In the genomic region with DNA sequence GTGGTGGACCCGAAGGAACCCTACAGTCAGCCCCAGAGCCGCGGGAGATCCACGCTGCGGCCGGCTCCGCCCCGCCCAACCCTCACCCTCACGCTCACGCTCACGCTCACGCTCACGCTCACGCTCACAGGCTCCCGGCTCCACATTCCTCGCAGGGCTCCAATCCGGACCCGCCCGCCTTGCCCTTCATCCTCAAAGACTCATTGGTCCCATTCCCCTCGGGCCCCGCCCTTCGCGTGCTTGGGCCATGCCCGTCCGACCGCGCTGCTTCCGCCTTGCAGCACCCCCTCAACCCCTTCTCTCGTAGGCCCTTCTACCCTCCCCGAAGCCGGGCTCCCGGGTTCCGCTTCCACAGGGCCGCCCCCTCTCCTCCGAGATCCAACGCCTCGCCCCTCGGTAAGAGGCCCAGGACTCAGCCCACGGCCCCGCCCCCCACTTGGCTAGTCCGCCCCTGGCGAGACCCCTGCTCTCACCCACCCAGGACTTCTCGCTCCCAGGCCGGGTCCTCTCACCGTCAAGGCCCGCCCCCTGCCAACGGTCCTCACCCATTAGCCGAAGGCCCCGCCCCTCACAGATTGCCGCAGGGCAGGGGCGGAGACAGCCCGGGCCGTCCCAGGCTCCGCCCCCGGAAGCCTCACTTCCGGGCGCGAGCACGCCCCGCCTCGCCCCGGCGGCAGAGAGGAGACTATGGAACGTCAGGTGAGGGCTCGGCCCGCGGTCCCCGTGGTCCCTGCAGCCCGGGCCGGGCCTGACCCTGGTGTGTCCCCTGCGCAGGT, we compare ENCODE assay signal across 8 cellular contexts. TPM values are rescaled to one million over a fixed set of nuclear protein-coding genes. Genes with fewer than 3 reads are reported as not detected.
A peak's percentile ranks its signal among the peaks of the same experiment; 100 is the strongest.
DNase-seq lines count a peak whose midpoint lies in the region; ATAC-seq and TF ChIP-seq lines count a peak whose summit lies in the region.

A gene (plus strand): TSS at position 637 of the 776 bp plus-strand sequence. CDS start 51 bp downstream, at position 688.

- peak within 1 kb of the TSS; percentile 97 for H3K27ac Mint-ChIP-seq in activated CD4-positive, alpha-beta memory T cell treated with anti-CD3 and anti-CD28 coated beads for 36 hours
- H3K27ac Mint-ChIP-seq in endodermal cell, result peak within 1 kb of the TSS; percentile 98

- H3K27me3 ChIP-seq in HL-60 (ENCODE audit: insufficient read depth, poor library complexity, severe bottlenecking) (no peaks in the 10 kb centered on the region), endodermal cell (ENCODE audit: control insufficient read depth, insufficient read depth, low read length, poor library complexity, severe bottlenecking) (no peaks in the 10 kb centered on the region), mononuclear cell (ENCODE audit: insufficient read depth, low read length) (no peaks in the 10 kb centered on the region)

- peaks cover 13% of the 10 kb centered on the region for H3K36me3 Mint-ChIP-seq in activated CD4-positive, alpha-beta memory T cell treated with anti-CD3 and anti-CD28 coated beads for 36 hours
- peaks cover 28% of the 10 kb centered on the region for H3K36me3 Mint-ChIP-seq in endodermal cell (ENCODE audit: low read depth)

- peaks cover 35% of the 10 kb centered on the region for H3K36me3 ChIP-seq in endodermal cell (ENCODE audit: control insufficient read depth, insufficient read depth, low read length)

- H3K4me3 ChIP-seq in HL-60 (replicated peaks; ENCODE audit: insufficient read depth, low read length) (peak within 1 kb of the TSS; percentile 89), endodermal cell (ENCODE audit: low read length) (peak within 1 kb of the TSS; percentile 82), mononuclear cell (ENCODE audit: low read length) (peak within 1 kb of the TSS; percentile 78)

- peak within 1 kb of the TSS; percentile 60 for H3K9ac ChIP-seq in endodermal cell (ENCODE audit: extremely low read depth, low read length, poor library complexity, severe bottlenecking)

- WGBS in endodermal cell (ENCODE audit: insufficient coverage in 1 of 2, insufficient read length in 1 of 2), 2 experiments, result 0% methylated on average over 31 to 70 of the region's 71 CpGs

- CTCF ChIA-PET in activated CD4-positive, alpha-beta memory T cell treated with anti-CD3 and anti-CD28 coated beads for 36 hours (lab: Charles Lee), result interaction anchor here (0.6 to 5.4 kb wide), 2 partner anchors 120 to 136 kb away, joined by 4 to 308 read pairs; a partner anchor contains a TSS

- H3K4me1 Mint-ChIP-seq in activated CD4-positive, alpha-beta memory T cell treated with anti-CD3 and anti-CD28 coated beads for 36 hours (ENCODE audit: low read depth), result peaks cover 32% of the 10 kb centered on the region
- peaks cover 15% of the 10 kb centered on the region for H3K4me1 Mint-ChIP-seq in endodermal cell

- H3K9me3 ChIP-seq in endodermal cell (ENCODE audit: control insufficient read depth, low read length) (no peaks in the 10 kb centered on the region), mononuclear cell (ENCODE audit: low read depth, low read length) (no peaks in the 10 kb centered on the region)

- intact Hi-C loops in activated CD4-positive, alpha-beta memory T cell treated with anti-CD3 and anti-CD28 coated beads for 36 hours (cut with micrococcal nuclease), result loop anchor here (1.0 to 5.0 kb wide), 5 partner anchors 15 to 572 kb away; a partner anchor contains a TSS

- TF ChIP-seq CTCF in HL-60 (IDR thresholded peaks at IDR 0.05; ENCODE audit: insufficient read depth, low read length) (no peak), endodermal cell (conservative IDR thresholded peaks at IDR 0.05) (no peak)

- peak within 1 kb of the TSS; percentile 98 for H3K27ac ChIP-seq in HL-60 (replicated peaks)
- peak within 1 kb of the TSS; percentile 91 for H3K27ac ChIP-seq in endodermal cell (ENCODE audit: low read depth, low read length)

- POLR2A ChIA-PET in activated CD4-positive, alpha-beta memory T cell treated with anti-CD3 and anti-CD28 coated beads for 36 hours (lab: Charles Lee), result interaction anchor here (1.3 to 2.1 kb wide), 2 partner anchors 134 to 334 kb away, joined by 3 to 18 read pairs; a partner anchor contains a TSS

- DNase-seq in AG20443 (ENCODE audit: low spot score) (peak; percentile 99), HL-60 (ENCODE audit: low read depth in 1 of 2, low spot score in 1 of 2) (peak; percentile 100), endodermal cell (peak; percentile 99), NOMO-1 (lab: John Stamatoyannopoulos, UW; ENCODE audit: unreplicated experiment in 2 of 2) (no peak)
- peak; percentile 99 for DNase-seq in activated CD4-positive, alpha-beta memory T cell treated with anti-CD3 and anti-CD28 coated beads for 36 hours
- DNase-seq in stimulated activated CD8-positive, alpha-beta memory T cell treated with anti-CD3 and anti-CD28 coated beads, Interleukin-4, amount 100 ng/mL, for 24 hours (ENCODE audit: low read depth), result peak; percentile 98

- peak within 1 kb of the TSS; percentile 93 for H3K4me3 Mint-ChIP-seq in activated CD4-positive, alpha-beta memory T cell treated with anti-CD3 and anti-CD28 coated beads for 36 hours
- peak within 1 kb of the TSS; percentile 84 for H3K4me3 Mint-ChIP-seq in endodermal cell

- ATAC-seq in GM19452 (IDR thresholded peaks at IDR 0.05; ENCODE audit: unreplicated experiment), result peak; percentile 78

- H3K4me1 ChIP-seq in endodermal cell (ENCODE audit: control insufficient read depth, insufficient read depth, low read length), result peaks cover 3% of the 10 kb centered on the region
- peaks cover 26% of the 10 kb centered on the region for H3K4me1 ChIP-seq in mononuclear cell (ENCODE audit: insufficient read depth, low read length)

- H3K27me3 Mint-ChIP-seq in activated CD4-positive, alpha-beta memory T cell treated with anti-CD3 and anti-CD28 coated beads for 36 hours, result no peaks in the 10 kb centered on the region
- H3K27me3 Mint-ChIP-seq in endodermal cell (ENCODE audit: insufficient read depth), result no peaks in the 10 kb centered on the region

- H3K9me3 Mint-ChIP-seq in activated CD4-positive, alpha-beta memory T cell treated with anti-CD3 and anti-CD28 coated beads for 36 hours, result no peaks in the 10 kb centered on the region
- no peaks in the 10 kb centered on the region for H3K9me3 Mint-ChIP-seq in endodermal cell

RNA-seq across cellular contexts. Expression of the gene that starts here (rescaled TPM):
- total RNA-seq in activated CD4-positive, alpha-beta memory T cell treated with anti-CD3 and anti-CD28 coated beads for 36 hours, result 100 to 1,000 TPM; 141 to 143 TPM
- total RNA-seq in endodermal cell, result 100 to 1,000 TPM; 188 to 216 TPM
- 90.5 TPM for polyA plus RNA-seq in endodermal cell (2013, experiment 1 of 2)
- polyA plus RNA-seq in endodermal cell (2013, experiment 2 of 2), result 84.2 TPM
- 30.7 TPM for total RNA-seq in mononuclear cell

Comparison
In these comparisons a context has a peak if more than half of its experiments do, and no peak if none do; other contexts are left out.
1. DNase-seq: peak in AG20443 (single experiment), HL-60 (2 of 2), activated CD4-positive, alpha-beta memory T cell treated with anti-CD3 and anti-CD28 coated beads for 36 hours (single experiment), endodermal cell (single experiment) and stimulated activated CD8-positive, alpha-beta memory T cell treated with anti-CD3 and anti-CD28 coated beads, Interleukin-4, amount 100 ng/mL, for 24 hours (single experiment); none in NOMO-1 (0 of 2).
2. Peak in every context shown above with its lines, with median percentiles within 50 percentile points of each other: H3K4me3 ChIP-seq.